Comparison of ENCODE assay signal across 8 cellular contexts in genomic region chr13:43878897-43879322, GRCh38. TPM values are rescaled to one million over a fixed set of nuclear protein-coding genes. Genes with fewer than 3 reads are reported as not detected.
DNase-seq lines count a peak whose midpoint lies in the region; ATAC-seq and TF ChIP-seq lines count a peak whose summit lies in the region.

No MANE protein-coding gene starts in this region.

- H3K36me3 ChIP-seq in left lung: no peaks in the 10 kb centered on the region

- H3K27me3 ChIP-seq in dorsolateral prefrontal cortex (no peaks in the 10 kb centered on the region), left lung (no peaks in the 10 kb centered on the region)

- ATAC-seq in GM19324 (IDR thresholded peaks at IDR 0.05; ENCODE audit: low FRiP score, unreplicated experiment): peak; percentile 18
- ATAC-seq in HG03432 (IDR thresholded peaks at IDR 0.05; ENCODE audit: unreplicated experiment): peak; percentile 48
- peak; percentile 79 for ATAC-seq in left lung

- TF ChIP-seq CTCF in dorsolateral prefrontal cortex (IDR thresholded peaks at IDR 0.05 in 54 of 56, conservative IDR thresholded peaks at IDR 0.05 in 2 of 56; ENCODE audit: low read depth in 1 of 56, partially characterized antibody in 56 of 56) (peak in 8 of 56 donors; percentile 5 to 26 (median 13)), left lung (IDR thresholded peaks at IDR 0.05) (no peak)

- peak; percentile 42 for DNase-seq in Caki2 (ENCODE audit: low read depth)
- peak; percentile 6 to 43 for DNase-seq in SW 1271 (lab: John Stamatoyannopoulos, UW)
- peak; percentile 46 to 77 (median 63) for DNase-seq in dorsolateral prefrontal cortex
- peak; percentile 89 to 95 for DNase-seq in left lung
- DNase-seq in stimulated activated CD8-positive, alpha-beta memory T cell treated with anti-CD3 and anti-CD28 coated beads, Interleukin-4, amount 100 ng/mL, for 24 hours (ENCODE audit: low read depth): peak; percentile 30
- DNase-seq in SHP77 (lab: John Stamatoyannopoulos, UW): no peak

- H3K9me3 ChIP-seq in left lung: no peaks in the 10 kb centered on the region

- H3K27ac ChIP-seq in dorsolateral prefrontal cortex: peak overlapping the region; percentile 84 to 99 (median 97)
- H3K27ac ChIP-seq in left lung: peak overlapping the region; percentile 96 to 99

- intact Hi-C loops in dorsolateral prefrontal cortex (cut with DNase I): loop anchor here (1.0 to 10.0 kb wide), 7 partner anchors 74 to 914 kb away; partner anchors contain the start of gene ENOX1 (in 1 of the 2)
- intact Hi-C loops in left lung (cut with DNase I): loop anchor here in 1 of 2 donors (10.0 kb wide), 1 partner anchor 784 kb away; no protein-coding TSS in a partner anchor

- H3K4me1 ChIP-seq in left lung: peaks cover 6 to 44% of the 10 kb centered on the region in 2 donors

- H3K4me3 ChIP-seq in dorsolateral prefrontal cortex (peak overlapping the region; percentile 50 to 90 (median 77)), left lung (peak overlapping the region; percentile 66)

- in situ Hi-C loops in Caki2 (cut with HindIII; ENCODE audit: low pct_unique_long_range_greater_than_20kb, low sequenced_read_pairs): no loop called here

RNA-seq across cellular contexts. Expression of gene CCDC122, which starts 0.6 kb away (rescaled TPM):
- total RNA-seq in Caki2 (2014; rRNA removed; shearing (Covaris generic); ENCODE audit: low replicate concordance): 8.4 and 21.4 TPM in 2 replicates
- 10 to 100 TPM in 17 of 120 experiments, 1 to 10 TPM in 101, under 1 TPM in 2; 0.69 to 15.7 (median 5.3) TPM for total RNA-seq in dorsolateral prefrontal cortex
- total RNA-seq in left lung: 10 to 100 TPM in 1 of 2 donors, 1 to 10 TPM in 1; 8.0 to 10.6 TPM

RNA-seq across cellular contexts. Expression of gene LACC1, which starts 0.8 kb away (rescaled TPM):
- total RNA-seq in Caki2 (2014; rRNA removed; shearing (Covaris generic); ENCODE audit: low replicate concordance): 5.0 TPM in 1 of 2 replicates, not detected in the other
- total RNA-seq in dorsolateral prefrontal cortex: 10 to 100 TPM in 86 of 120 experiments, 1 to 10 TPM in 34; 4.5 to 56.8 (median 15.0) TPM
- total RNA-seq in left lung: 10 to 100 TPM; 12.6 to 21.8 TPM

Comparison
In these comparisons a context has a peak if more than half of its experiments do, and no peak if none do; other contexts are left out.
1. DNase-seq: peak in Caki2 (single experiment), SW 1271 (2 of 2), dorsolateral prefrontal cortex (10 of 10), left lung (2 of 2) and stimulated activated CD8-positive, alpha-beta memory T cell treated with anti-CD3 and anti-CD28 coated beads, Interleukin-4, amount 100 ng/mL, for 24 hours (single experiment); none in SHP77 (0 of 2).
2. ATAC-seq: peak in every context shown above with its lines; median percentile 79 in left lung; 48 in HG03432; 18 in GM19324.